In the genomic region with DNA sequence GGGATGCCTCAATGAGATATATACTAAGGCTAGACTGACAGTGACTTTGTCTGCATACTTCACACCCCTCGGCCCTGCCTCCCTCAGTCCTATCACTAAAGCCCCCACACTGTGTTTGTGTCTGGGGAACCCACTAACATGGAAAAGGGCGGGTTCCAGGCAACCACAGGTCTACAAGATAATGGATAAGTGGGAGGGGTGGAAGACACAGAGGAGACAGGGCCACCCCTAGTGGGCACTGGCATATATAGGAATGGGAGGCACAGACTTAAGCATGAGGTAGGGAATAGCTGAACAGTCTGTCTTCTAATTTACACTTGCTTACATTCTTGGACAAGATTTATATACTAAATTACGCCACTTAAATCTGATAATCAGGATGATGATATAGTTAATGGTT, we compare ENCODE assay signal across 20 cellular contexts.
A peak's percentile ranks its signal among the peaks of the same experiment; 100 is the strongest.
DNase-seq lines count a peak whose midpoint lies in the region; TF ChIP-seq lines count a peak whose summit lies in the region.
"Had no signal": no experiment of that assay in that cellular context is flagged by ENCODE, and none has a peak within 500 bp of the region (broad histone marks: within the 10 kb centered on the region; RNA-seq: fewer than 3 reads in every experiment).

No MANE protein-coding gene starts in this region.

- H3K36me3 Mint-ChIP-seq in chondrocyte (ENCODE audit: low read depth) (peaks cover 2% of the 10 kb centered on the region), type B pancreatic cell (peaks cover 3% of the 10 kb centered on the region)
- no peaks in the 10 kb centered on the region for H3K36me3 Mint-ChIP-seq in activated CD4-positive, alpha-beta T cell treated with anti-CD3 and anti-CD28 coated beads, Interleukin-2, amount 10 ng/mL, durations not matched to agents 7 days and 5 days (ENCODE audit: low read depth)
- H3K36me3 Mint-ChIP-seq in CD8-positive, alpha-beta memory T cell, result no peaks in the 10 kb centered on the region

- no peaks in the 10 kb centered on the region for H3K36me3 ChIP-seq in CD8-positive, alpha-beta memory T cell (ENCODE audit: insufficient read depth, low read length)

- no peak overlapping the region for H3K27ac ChIP-seq in CD8-positive, alpha-beta memory T cell (ENCODE audit: low read depth, low read length)
- H3K27ac ChIP-seq: 22Rv1, C4-2B had no signal

- no peaks in the 10 kb centered on the region for H3K4me1 ChIP-seq in CD8-positive, alpha-beta memory T cell (ENCODE audit: insufficient read depth, low read length)

- TF ChIP-seq CTCF in chondrocyte (IDR thresholded peaks at IDR 0.05) (peak; percentile 21), type B pancreatic cell (conservative IDR thresholded peaks at IDR 0.05) (peak; percentile 12)

- H3K9me3 ChIP-seq in CD8-positive, alpha-beta memory T cell (ENCODE audit: low read length), result no peaks in the 10 kb centered on the region

- no peak overlapping the region for H3K27ac Mint-ChIP-seq in chondrocyte (ENCODE audit: unreplicated experiment)
- H3K27ac Mint-ChIP-seq in type B pancreatic cell, result no peak overlapping the region
- H3K27ac Mint-ChIP-seq in activated CD4-positive, alpha-beta T cell treated with anti-CD3 and anti-CD28 coated beads, Interleukin-2, amount 10 ng/mL, durations not matched to agents 7 days and 5 days, result no peak overlapping the region
- H3K27ac Mint-ChIP-seq in CD8-positive, alpha-beta memory T cell, result no peak overlapping the region
- H3K27ac Mint-ChIP-seq: T-helper 2 cell treated with Interferon-gamma antibody and Interleukin-4, amounts not matched to agents 5 μg/mL and 100 μg/mL, for 36 hours had no signal

- H3K4me1 Mint-ChIP-seq in chondrocyte (ENCODE audit: low read depth), result peaks cover 69% of the 10 kb centered on the region
- peaks cover 25% of the 10 kb centered on the region for H3K4me1 Mint-ChIP-seq in type B pancreatic cell (ENCODE audit: unreplicated experiment)
- H3K4me1 Mint-ChIP-seq in activated CD4-positive, alpha-beta T cell treated with anti-CD3 and anti-CD28 coated beads, Interleukin-2, amount 10 ng/mL, durations not matched to agents 7 days and 5 days, result no peaks in the 10 kb centered on the region
- no peaks in the 10 kb centered on the region for H3K4me1 Mint-ChIP-seq in CD8-positive, alpha-beta memory T cell

- DNase-seq in NCI-H82 (lab: John Stamatoyannopoulos, UW), result peak; percentile 19
- DNase-seq in NCI-H82 treated with DMSO at 0.1 percent for 48 hours (lab: John Stamatoyannopoulos, UW; ENCODE audit: unreplicated experiment), result no peak
- peak; percentile 6 for DNase-seq in M059J (ENCODE audit: low read depth)
- no peak for DNase-seq in chondrocyte (ENCODE audit: low spot score)
- no peak for DNase-seq in type B pancreatic cell (ENCODE audit: extremely low spot score, unreplicated experiment)
- no peak for DNase-seq in activated CD4-positive, alpha-beta T cell treated with anti-CD3 and anti-CD28 coated beads, Interleukin-2, amount 10 ng/mL, durations not matched to agents 7 days and 5 days
- DNase-seq in NCI-H526 (lab: John Stamatoyannopoulos, UW), result no peak
- no peak for DNase-seq in CD8-positive, alpha-beta memory T cell
- DNase-seq: COR-L47, DMS53, HCEC 1CT, Karpas-422, NCI-H1417 treated with DMSO at 0.1 percent for 48 hours, NCI-H2081, NCI-H2227 treated with DMSO at 0.1 percent for 48 hours, NCI-H526 treated with DMSO at 0.1 percent for 48 hours, SHP77 treated with DMSO at 0.1 percent for 48 hours had no signal

- no peaks in the 10 kb centered on the region for H3K27me3 Mint-ChIP-seq in chondrocyte (ENCODE audit: low read depth)
- no peaks in the 10 kb centered on the region for H3K27me3 Mint-ChIP-seq in type B pancreatic cell
- no peaks in the 10 kb centered on the region for H3K27me3 Mint-ChIP-seq in activated CD4-positive, alpha-beta T cell treated with anti-CD3 and anti-CD28 coated beads, Interleukin-2, amount 10 ng/mL, durations not matched to agents 7 days and 5 days
- H3K27me3 Mint-ChIP-seq in CD8-positive, alpha-beta memory T cell, result peaks cover 0 to 4% of the 10 kb centered on the region in 2 donors

- POLR2A ChIA-PET in activated CD4-positive, alpha-beta T cell treated with anti-CD3 and anti-CD28 coated beads, Interleukin-2, amount 10 ng/mL, durations not matched to agents 7 days and 5 days (lab: Charles Lee), result no interaction called here
- POLR2A ChIA-PET in CD8-positive, alpha-beta memory T cell (lab: Charles Lee), result no interaction called here

- no peak overlapping the region for H3K4me3 ChIP-seq in CD8-positive, alpha-beta memory T cell (ENCODE audit: low read length)

- H3K9me3 Mint-ChIP-seq in chondrocyte (ENCODE audit: low read depth), result no peaks in the 10 kb centered on the region
- no peaks in the 10 kb centered on the region for H3K9me3 Mint-ChIP-seq in type B pancreatic cell
- H3K9me3 Mint-ChIP-seq in activated CD4-positive, alpha-beta T cell treated with anti-CD3 and anti-CD28 coated beads, Interleukin-2, amount 10 ng/mL, durations not matched to agents 7 days and 5 days, result no peaks in the 10 kb centered on the region
- H3K9me3 Mint-ChIP-seq in CD8-positive, alpha-beta memory T cell, result no peaks in the 10 kb centered on the region
- H3K9me3 Mint-ChIP-seq: T-helper 2 cell treated with Interferon-gamma antibody and Interleukin-4, amounts not matched to agents 5 μg/mL and 100 μg/mL, for 36 hours had no signal

- H3K4me3 Mint-ChIP-seq in chondrocyte (ENCODE audit: unreplicated experiment), result no peak overlapping the region
- H3K4me3 Mint-ChIP-seq in type B pancreatic cell, result no peak overlapping the region
- H3K4me3 Mint-ChIP-seq in activated CD4-positive, alpha-beta T cell treated with anti-CD3 and anti-CD28 coated beads, Interleukin-2, amount 10 ng/mL, durations not matched to agents 7 days and 5 days, result no peak overlapping the region
- H3K4me3 Mint-ChIP-seq in CD8-positive, alpha-beta memory T cell, result no peak overlapping the region
- H3K4me3 Mint-ChIP-seq: T-helper 2 cell treated with Interferon-gamma antibody and Interleukin-4, amounts not matched to agents 5 μg/mL and 100 μg/mL, for 36 hours had no signal

- no peaks in the 10 kb centered on the region for H3K27me3 ChIP-seq in CD8-positive, alpha-beta memory T cell (ENCODE audit: insufficient read depth, low read length, poor library complexity, severe bottlenecking)

- CTCF ChIA-PET in activated CD4-positive, alpha-beta T cell treated with anti-CD3 and anti-CD28 coated beads, Interleukin-2, amount 10 ng/mL, durations not matched to agents 7 days and 5 days (lab: Charles Lee), result no interaction called here
- CTCF ChIA-PET in CD8-positive, alpha-beta memory T cell (lab: Charles Lee), result no interaction called here

Comparison
In these comparisons a context has a peak if more than half of its experiments do, and no peak if none do; other contexts are left out.
1. DNase-seq: peak in NCI-H82 (single experiment) and M059J (single experiment); none in NCI-H82 treated with DMSO at 0.1 percent for 48 hours (single experiment), chondrocyte (single experiment), type B pancreatic cell (single experiment), activated CD4-positive, alpha-beta T cell treated with anti-CD3 and anti-CD28 coated beads, Interleukin-2, amount 10 ng/mL, durations not matched to agents 7 days and 5 days (single experiment), NCI-H526 (0 of 2) and CD8-positive, alpha-beta memory T cell (0 of 5).